Comparison of ENCODE assay signal across 16 cellular contexts in the genomic region with DNA sequence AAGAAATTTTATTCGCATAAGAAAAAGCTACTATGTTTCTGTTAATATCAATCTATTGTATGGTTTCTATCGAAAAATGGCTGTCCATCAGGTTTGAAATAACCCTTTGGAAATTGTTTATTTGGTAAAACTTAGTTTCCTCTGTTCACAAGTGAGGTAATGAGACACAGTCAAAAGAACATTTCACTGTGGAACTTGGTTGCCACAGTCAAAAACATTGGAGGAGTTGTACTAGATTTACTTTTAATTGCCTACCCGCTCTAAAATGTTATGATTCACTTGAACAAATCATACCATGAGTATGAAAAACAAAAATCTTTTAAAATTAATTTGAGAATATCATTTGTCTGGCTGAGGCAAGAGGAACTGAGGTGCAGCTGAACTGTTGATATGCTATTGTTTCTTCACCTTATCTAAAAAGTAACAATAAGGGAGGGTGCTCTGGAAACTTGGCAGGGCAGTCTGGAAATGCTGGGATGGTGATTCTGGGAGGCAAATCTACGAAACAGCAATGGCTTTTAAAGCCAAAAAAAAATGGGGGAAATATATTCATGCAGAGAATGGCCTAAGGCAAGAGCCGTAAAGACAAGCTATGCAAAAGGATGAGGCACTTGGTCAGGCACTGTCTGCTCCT. TPM values are rescaled to one million over a fixed set of nuclear protein-coding genes. Genes with fewer than 3 reads are reported as not detected.
A peak's percentile ranks its signal among the peaks of the same experiment; 100 is the strongest.
DNase-seq lines count a peak whose midpoint lies in the region; ATAC-seq, FAIRE-seq and TF ChIP-seq lines count a peak whose summit lies in the region.
"Had no signal": no experiment of that assay in that cellular context is flagged by ENCODE, and none has a peak within 500 bp of the region (broad histone marks: within the 10 kb centered on the region; RNA-seq: fewer than 3 reads in every experiment).

No MANE protein-coding gene starts in this region.

- FAIRE-seq in endometrium (lab: Jason Lieb, UNC) = peak; percentile 51
- FAIRE-seq: bronchial epithelial cell had no signal

- peak; percentile 2 for ATAC-seq in left lung

- no peaks in the 10 kb centered on the region for H3K36me3 ChIP-seq in left lung
- H3K36me3 ChIP-seq in testis (ENCODE audit: low read depth, missing control alignments) = no peaks in the 10 kb centered on the region

- H3K27ac ChIP-seq in left lung (peak overlapping the region in 1 of 2 donors; percentile 43), testis (peak overlapping the region in 1 of 2 donors; percentile 64)
- H3K27ac ChIP-seq: parathyroid adenoma had no signal

- intact Hi-C loops in left lung (cut with DNase I) = no loop called here
- intact Hi-C loops in testis (cut with DNase I; ENCODE audit: low total_unique reads) = no loop called here

- H3K9me3 ChIP-seq in left lung (no peaks in the 10 kb centered on the region), testis (no peaks in the 10 kb centered on the region)

- H3K4me1 ChIP-seq in left lung (peaks cover 37 to 67% of the 10 kb centered on the region in 2 donors), testis (peaks cover 24% of the 10 kb centered on the region)
- H3K4me1 ChIP-seq: parathyroid adenoma had no signal

- TF ChIP-seq CTCF in left lung (IDR thresholded peaks at IDR 0.05) (no peak), testis (IDR thresholded peaks at IDR 0.05) (no peak)

- peak; percentile 26 for DNase-seq in NCI-H526 treated with DMSO at 0.1 percent for 48 hours (lab: John Stamatoyannopoulos, UW)
- DNase-seq in NCI-H526 (lab: John Stamatoyannopoulos, UW) = no peak
- DNase-seq in left lung = no peak
- DNase-seq in testis = peak; percentile 58
- no peak for DNase-seq in NCI-H2171 (lab: John Stamatoyannopoulos, UW)
- DNase-seq in COR-L47 (lab: John Stamatoyannopoulos, UW) = no peak
- no peak for DNase-seq in DMS79 treated with DMSO at 0.1 percent for 48 hours (lab: John Stamatoyannopoulos, UW)
- DNase-seq: 8988T; activated CD4-positive, alpha-beta T cell treated with anti-CD3 and anti-CD28 coated beads, Interleukin-2, amount 50 U/mL, for 4 hours; Kasumi-1; NCI-H187; stimulated activated CD4-positive, alpha-beta T cell treated with anti-CD3 and anti-CD28 coated beads, Interleukin-2, amount 100 ng/mL, for 48 hours; T-helper 9 cell had no signal

- TF ChIP-seq POLR2A in testis (IDR thresholded peaks at IDR 0.05) = no peak

- H3K4me3 ChIP-seq in left lung = no peak overlapping the region
- no peak overlapping the region for H3K4me3 ChIP-seq in testis

- H3K27me3 ChIP-seq in left lung (no peaks in the 10 kb centered on the region), testis (no peaks in the 10 kb centered on the region)

- WGBS in testis, 2 donors = 49 to 53% methylated on average over 5 of the region's 5 CpGs

RNA-seq across cellular contexts. Expression of a gene that starts 46.4 kb away (rescaled TPM):
- total RNA-seq in left lung = 10 to 100 TPM; 37.7 to 67.8 TPM
- total RNA-seq in testis = 10 to 100 TPM; 56.9 to 60.6 TPM
- polyA plus RNA-seq in testis (ENCODE audit: insufficient read depth, low read depth, low replicate concordance) = 4.9 TPM

Comparison
In these comparisons a context has a peak if more than half of its experiments do, and no peak if none do; other contexts are left out.
1. DNase-seq: peak in NCI-H526 treated with DMSO at 0.1 percent for 48 hours (single experiment) and testis (single experiment); none in NCI-H526 (0 of 2), left lung (0 of 2), NCI-H2171 (single experiment), COR-L47 (single experiment) and DMS79 treated with DMSO at 0.1 percent for 48 hours (single experiment).